Comparison of ENCODE assay signal across 19 cellular contexts in the genomic region with DNA sequence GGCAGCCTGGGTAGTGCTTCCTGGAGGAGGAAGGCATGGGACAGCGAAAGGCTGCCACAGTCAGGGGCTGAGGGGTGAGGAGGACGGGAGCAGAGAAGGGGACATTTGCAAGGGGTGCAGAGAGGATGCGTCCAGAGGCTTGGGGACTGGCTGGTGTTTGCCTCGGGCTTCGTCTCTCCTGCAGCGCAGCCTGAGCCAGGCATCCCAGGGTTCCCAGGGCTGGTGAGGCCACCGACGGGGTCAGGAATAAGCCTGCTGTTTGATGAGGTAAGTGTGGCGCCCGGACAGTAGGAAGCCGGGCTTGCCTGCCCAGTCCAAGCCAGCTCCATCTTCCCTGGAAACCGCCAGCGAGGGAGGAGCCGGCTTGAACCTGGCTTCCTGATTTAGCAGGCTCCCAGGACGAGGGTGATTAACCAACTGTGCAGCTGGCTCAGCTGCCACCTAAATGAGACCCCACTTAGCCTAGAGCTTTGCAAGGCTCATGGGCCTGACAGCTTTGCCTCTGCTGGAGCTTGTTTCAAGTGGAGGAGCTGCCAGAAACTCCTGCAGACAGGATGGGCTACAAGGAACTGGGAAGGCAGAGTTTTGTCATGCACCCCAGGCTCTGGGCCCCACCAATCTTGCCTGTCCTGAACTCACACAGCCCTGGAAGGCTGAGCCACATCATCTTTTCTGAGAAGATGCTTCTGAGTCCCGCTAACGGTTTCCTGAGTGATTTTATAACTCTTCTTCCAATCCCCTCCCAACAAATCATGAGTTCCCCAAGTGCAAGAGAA. TPM values are rescaled to one million over a fixed set of nuclear protein-coding genes. Genes with fewer than 3 reads are reported as not detected.
DNase-seq lines count a peak whose midpoint lies in the region; ATAC-seq and TF ChIP-seq lines count a peak whose summit lies in the region.
"Had no signal": no experiment of that assay in that cellular context is flagged by ENCODE, and none has a peak within 500 bp of the region (broad histone marks: within the 10 kb centered on the region; RNA-seq: fewer than 3 reads in every experiment).

No MANE protein-coding gene starts in this region.

- 0 out of 2 replicates have a peak, but pooled peaks cover 3% of the 10 kb centered on the region for H3K4me1 ChIP-seq in GM23338 (ENCODE audit: insufficient read depth)
- H3K4me1 ChIP-seq in adrenal gland (replicated peaks in 1 of 2): peaks cover 0 to 9% of the 10 kb centered on the region in 2 donors
- H3K4me1 ChIP-seq: colonic mucosa, parathyroid adenoma had no signal

- DNase-seq in GM23338 (ENCODE audit: low spot score) (no peak), NCI-H82 treated with DMSO at 0.1 percent for 48 hours (lab: John Stamatoyannopoulos, UW; ENCODE audit: unreplicated experiment) (peak; percentile 9), glutamatergic neuron (peak; percentile 35), sciatic nerve (ENCODE audit: low spot score) (no peak), adrenal gland (no peak), DMS153 (lab: John Stamatoyannopoulos, UW) (no peak)
- DNase-seq in activated naive CD4-positive, alpha-beta T cell treated with Interleukin-2 at 50 U/mL for 16 hours: no peak
- DNase-seq: activated CD4-positive, CD25-positive, alpha-beta regulatory T cell; activated gamma-delta T cell treated with Interleukin-2 at 50 U/mL for 16 hours; DMS53; immature natural killer cell; Karpas-422; NCI-H1417 treated with DMSO at 0.1 percent for 48 hours; NCI-H774; stimulated activated CD4-positive, alpha-beta T cell treated with anti-CD3 and anti-CD28 coated beads, Interleukin-15, amount 100 ng/mL, for 24 hours; stomach; T-cell had no signal

- H4K20me1 ChIP-seq in GM23338 (replicated peaks; ENCODE audit: insufficient read depth): no peaks in the 10 kb centered on the region

- H3K4me3 ChIP-seq in GM23338 (no peak overlapping the region), adrenal gland (no peak overlapping the region)
- H3K4me3 ChIP-seq: colonic mucosa, stomach had no signal

- H3F3A ChIP-seq in GM23338 (replicated peaks; ENCODE audit: low read depth): no peaks in the 10 kb centered on the region

- ATAC-seq in GM23338: peak; percentile 33
- peak; percentile 61 for ATAC-seq in sciatic nerve
- ATAC-seq: T-cell had no signal

- 0 out of 2 replicates have a peak, but pooled peaks cover 3% of the 10 kb centered on the region for H3K9me2 ChIP-seq in GM23338 (ENCODE audit: insufficient read depth)

- intact Hi-C loops in sciatic nerve (cut with DNase I) (no loop called here), adrenal gland (cut with DNase I) (no loop called here)

- H3K27me3 ChIP-seq in GM23338 (ENCODE audit: insufficient read depth) (no peaks in the 10 kb centered on the region), adrenal gland (no peaks in the 10 kb centered on the region)
- H3K27me3 ChIP-seq: colonic mucosa, stomach had no signal

- H3K27ac Mint-ChIP-seq in GM23338 (no peak overlapping the region), glutamatergic neuron (ENCODE audit: unreplicated experiment) (no peak overlapping the region)
- H3K27ac Mint-ChIP-seq: immature natural killer cell, T-cell had no signal

- 0 out of 2 replicates have a peak overlapping the region, but pooled peaks have one; percentile 90 for H2AFZ ChIP-seq in GM23338
- H2AFZ ChIP-seq: parathyroid adenoma had no signal

- no peaks in the 10 kb centered on the region for H3K36me3 ChIP-seq in GM23338 (ENCODE audit: insufficient read depth)
- no peaks in the 10 kb centered on the region for H3K36me3 ChIP-seq in adrenal gland (replicated peaks in 1 of 2)
- H3K36me3 ChIP-seq: colonic mucosa had no signal

- H3K79me2 ChIP-seq in GM23338 (replicated peaks; ENCODE audit: insufficient read depth): no peaks in the 10 kb centered on the region
- H3K79me2 ChIP-seq: parathyroid adenoma had no signal

- H3K9me3 Mint-ChIP-seq in GM23338: peaks cover 5% of the 10 kb centered on the region; the same call in 2 of the 3 replicates
- peaks cover 4% of the 10 kb centered on the region for H3K9me3 Mint-ChIP-seq in glutamatergic neuron (ENCODE audit: unreplicated experiment)
- H3K9me3 Mint-ChIP-seq: immature natural killer cell, T-cell had no signal

- no peak for TF ChIP-seq POLR2A in adrenal gland (IDR thresholded peaks at IDR 0.05)

- no peaks in the 10 kb centered on the region for H3K9me3 ChIP-seq in adrenal gland (replicated peaks in 1 of 3)
- H3K9me3 ChIP-seq: colonic mucosa, stomach had no signal

- H3K4me1 Mint-ChIP-seq in GM23338: peaks cover 9% of the 10 kb centered on the region
- peaks cover 3% of the 10 kb centered on the region for H3K4me1 Mint-ChIP-seq in glutamatergic neuron (ENCODE audit: low read depth, unreplicated experiment)
- H3K4me1 Mint-ChIP-seq: immature natural killer cell, T-cell had no signal

- H3K4me2 ChIP-seq in GM23338: no peak overlapping the region

- H3K36me3 Mint-ChIP-seq in GM23338 (ENCODE audit: low read depth) (peaks cover 5% of the 10 kb centered on the region; the same call in 1 of the 3 replicates), glutamatergic neuron (ENCODE audit: unreplicated experiment) (no peaks in the 10 kb centered on the region)
- H3K36me3 Mint-ChIP-seq: immature natural killer cell, T-cell had no signal

- H3K27me3 Mint-ChIP-seq in GM23338 (ENCODE audit: insufficient read depth, low read depth, poor library complexity) (peaks cover 4% of the 10 kb centered on the region), glutamatergic neuron (ENCODE audit: unreplicated experiment) (peaks cover 1% of the 10 kb centered on the region)

- WGBS in adrenal gland, 4 donors: 77 to 95% (median 81%) methylated on average over 5 to 17 of the region's 17 CpGs

- TF ChIP-seq CTCF in GM23338 (conservative IDR thresholded peaks at IDR 0.05; ENCODE audit: low read depth in 2 of 2) (no peak), glutamatergic neuron (IDR thresholded peaks at IDR 0.05; ENCODE audit: partially characterized antibody, unreplicated experiment) (no peak), adrenal gland (IDR thresholded peaks at IDR 0.05) (no peak)

- H3K27ac ChIP-seq in GM23338 (ENCODE audit: low read depth): no peak overlapping the region
- H3K27ac ChIP-seq in adrenal gland: peak overlapping the region in 1 of 5 donors; percentile 59
- H3K27ac ChIP-seq: colonic mucosa, parathyroid adenoma had no signal

- H3K4me3 Mint-ChIP-seq in GM23338 (no peak overlapping the region), glutamatergic neuron (ENCODE audit: unreplicated experiment) (no peak overlapping the region)
- H3K4me3 Mint-ChIP-seq: immature natural killer cell, T-cell had no signal

TF ChIP-seq in GM23338, 12 proteins besides CTCF, POLR2A, EP300 and RAD21 (continues in another document):
- TF ChIP-seq EZH2 (IDR thresholded peaks at IDR 0.05; ENCODE audit: low read depth, unreplicated experiment): no peak

RNA-seq across cellular contexts. Expression of gene PITPNM3, which starts 47.6 kb away (rescaled TPM):
- 1.5 and 2.2 TPM in 2 replicates for total RNA-seq in GM23338 (2014; rRNA removed; shearing (Covaris generic))
- polyA plus RNA-seq in GM23338 (2016; fragmentation: Nextera tagmentation; extraction: Ambion mirVana) (0.68 and 1.0 TPM in 2 replicates), adrenal gland (1 to 10 TPM; 1.1 to 9.3 (median 2.8) TPM)
- total RNA-seq in glutamatergic neuron (ENCODE audit: unreplicated experiment) (1.4 TPM), sciatic nerve (4.3 TPM), adrenal gland (1 to 10 TPM; 1.4 to 9.8 (median 7.3) TPM)

Comparison
In these comparisons a context has a peak if more than half of its experiments do, and no peak if none do; other contexts are left out.
1. DNase-seq: peak in NCI-H82 treated with DMSO at 0.1 percent for 48 hours (single experiment) and glutamatergic neuron (single experiment); none in GM23338 (single experiment), sciatic nerve (single experiment), adrenal gland (0 of 7), DMS153 (single experiment) and activated naive CD4-positive, alpha-beta T cell treated with Interleukin-2 at 50 U/mL for 16 hours (single experiment).